25 cellular contexts compared by ENCODE assay signal in the genomic region with DNA sequence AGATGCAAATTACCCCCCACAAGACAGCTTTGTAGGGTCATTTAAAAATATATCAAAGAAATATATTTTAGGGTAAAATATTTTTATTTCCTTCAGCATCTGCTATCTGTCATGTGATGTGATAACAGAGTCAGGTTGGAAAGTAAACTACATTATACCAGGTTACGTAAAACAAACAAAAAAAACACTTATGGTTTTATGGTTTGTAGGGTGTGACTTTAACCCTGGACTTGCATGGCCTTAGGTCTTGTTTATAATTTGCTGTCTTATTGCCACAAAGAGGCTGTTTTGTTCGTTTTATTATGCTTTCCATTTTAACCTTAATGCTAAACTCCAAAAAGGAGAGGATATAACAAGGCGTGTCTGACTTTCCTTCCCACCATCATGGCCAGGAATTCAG.
"Had no signal": no experiment of that assay in that cellular context is flagged by ENCODE, and none has a peak within 500 bp of the region (broad histone marks: within the 10 kb centered on the region; RNA-seq: fewer than 3 reads in every experiment).

No MANE protein-coding gene starts in this region.

- H2AFZ ChIP-seq: neural progenitor cell had no signal

- H3K36me3 ChIP-seq: gastrocnemius medialis, neural progenitor cell, prostate gland, right atrium auricular region, thoracic aorta, tibial nerve, upper lobe of right lung, uterus had no signal

- H3K4me1 ChIP-seq: gastrocnemius medialis, neural progenitor cell, prostate gland, right atrium auricular region, upper lobe of right lung, uterus had no signal

- H3K4me1 Mint-ChIP-seq: memory B cell; naive B cell; nephron; neural progenitor cell; stimulated activated effector memory CD8-positive, alpha-beta T cell treated with anti-CD3 and anti-CD28 coated beads, Interleukin-12 subunit alpha, Interleukin-12 subunit beta, amount 100 ng/mL, for 72 hours had no signal

- ATAC-seq: esophagus mucosa; gastrocnemius medialis; left lobe of liver; sciatic nerve; stimulated activated effector memory CD8-positive, alpha-beta T cell treated with anti-CD3 and anti-CD28 coated beads, Interleukin-12 subunit alpha, Interleukin-12 subunit beta, amount 100 ng/mL, for 72 hours; upper lobe of right lung had no signal

- FAIRE-seq: keratinocyte had no signal

- H3K36me3 Mint-ChIP-seq: memory B cell; naive B cell; neural progenitor cell; stimulated activated effector memory CD8-positive, alpha-beta T cell treated with anti-CD3 and anti-CD28 coated beads, Interleukin-12 subunit alpha, Interleukin-12 subunit beta, amount 100 ng/mL, for 72 hours had no signal

- H3K9me3 ChIP-seq: gastrocnemius medialis, prostate gland, right atrium auricular region, thoracic aorta, tibial nerve, upper lobe of right lung, uterus had no signal

- H3K27ac Mint-ChIP-seq: memory B cell; naive B cell; nephron; neural progenitor cell; stimulated activated effector memory CD8-positive, alpha-beta T cell treated with anti-CD3 and anti-CD28 coated beads, Interleukin-12 subunit alpha, Interleukin-12 subunit beta, amount 100 ng/mL, for 72 hours; stimulated activated naive CD8-positive, alpha-beta T cell treated with anti-CD3 and anti-CD28 coated beads, Interleukin-15, Interleukin-2, amounts not matched to agents 100 ng/mL and 50 ng/mL, for 24 hours had no signal

- H3K27me3 Mint-ChIP-seq: memory B cell; naive B cell; stimulated activated naive CD8-positive, alpha-beta T cell treated with anti-CD3 and anti-CD28 coated beads, Interleukin-15, Interleukin-2, amounts not matched to agents 100 ng/mL and 50 ng/mL, for 24 hours had no signal

- H3K27me3 ChIP-seq: dorsolateral prefrontal cortex, gastrocnemius medialis, neural progenitor cell, right atrium auricular region, tibial nerve, upper lobe of right lung, uterus had no signal

- H3K4me3 Mint-ChIP-seq: memory B cell; naive B cell; nephron; neural progenitor cell; stimulated activated effector memory CD8-positive, alpha-beta T cell treated with anti-CD3 and anti-CD28 coated beads, Interleukin-12 subunit alpha, Interleukin-12 subunit beta, amount 100 ng/mL, for 72 hours; stimulated activated naive CD8-positive, alpha-beta T cell treated with anti-CD3 and anti-CD28 coated beads, Interleukin-15, Interleukin-2, amounts not matched to agents 100 ng/mL and 50 ng/mL, for 24 hours had no signal

- H3K4me2 ChIP-seq: neural progenitor cell had no signal

- H3K9me3 Mint-ChIP-seq: memory B cell; nephron; neural progenitor cell; stimulated activated naive CD8-positive, alpha-beta T cell treated with anti-CD3 and anti-CD28 coated beads, Interleukin-15, Interleukin-2, amounts not matched to agents 100 ng/mL and 50 ng/mL, for 24 hours had no signal

- H3K4me3 ChIP-seq: dorsolateral prefrontal cortex, gastrocnemius medialis, lung, neural progenitor cell, prostate gland, right atrium auricular region, thoracic aorta, tibial nerve, upper lobe of right lung, uterus had no signal

- H3K27ac ChIP-seq: dorsolateral prefrontal cortex, epithelial cell of prostate, gastrocnemius medialis, neural progenitor cell, prostate gland, right atrium auricular region, thoracic aorta, tibial nerve, upper lobe of right lung, uterus had no signal

- DNase-seq: dorsolateral prefrontal cortex; effector CD4-positive, alpha-beta T cell; foreskin fibroblast; gastrocnemius medialis; head of caudate nucleus; naive B cell; stimulated activated CD4-positive, alpha-beta T cell treated with anti-CD3 and anti-CD28 coated beads, Interleukin-2, amount 100 ng/mL, for 24 hours; stimulated activated CD4-positive, alpha-beta T cell treated with anti-CD3 and anti-CD28 coated beads, Interleukin-4, amount 100 ng/mL, for 24 hours; upper lobe of right lung; uterus had no signal
